8 cellular contexts compared by ENCODE assay signal in the genomic region with DNA sequence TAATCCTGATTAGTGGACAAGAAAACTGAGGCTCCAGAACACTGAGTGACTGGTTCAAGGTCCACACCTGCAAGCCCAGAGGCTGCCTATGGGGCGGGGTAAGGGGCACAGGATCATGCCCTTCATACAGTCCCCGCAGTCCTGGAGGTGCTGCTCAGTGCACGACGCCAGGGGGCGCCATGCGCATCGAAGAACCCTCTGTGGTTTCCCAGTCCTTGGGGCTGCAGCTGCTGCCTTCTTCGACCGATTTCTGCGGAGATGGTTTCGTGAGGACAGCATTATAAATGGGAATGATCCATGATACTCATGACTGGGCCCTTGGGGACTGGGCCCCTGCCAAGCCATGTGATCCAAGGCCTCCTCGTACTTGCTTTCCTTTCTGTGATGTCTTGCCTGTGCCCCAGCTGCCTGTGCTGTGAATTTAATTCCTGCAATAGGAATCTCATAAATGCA. TPM values are rescaled to one million over a fixed set of nuclear protein-coding genes. Genes with fewer than 3 reads are reported as not detected.
A peak's percentile ranks its signal among the peaks of the same experiment; 100 is the strongest.
DNase-seq lines count a peak whose midpoint lies in the region; ATAC-seq, FAIRE-seq and TF ChIP-seq lines count a peak whose summit lies in the region.

No MANE protein-coding gene starts in this region.

- no TSS peak for BruUV-seq in PC-9 (replicated peaks; lab: Mats Ljungman, UMichigan)

- H3K27ac ChIP-seq in PC-9 (no peak overlapping the region), pancreas (no peak overlapping the region), uterus (peak overlapping the region; percentile 6 to 7)

- H4K20me1 ChIP-seq in PC-9 (ENCODE audit: insufficient read depth) = no peaks in the 10 kb centered on the region

- no peaks in the 10 kb centered on the region for H3K79me2 ChIP-seq in PC-9 (ENCODE audit: low read depth)

- WGBS in pancreas, 2 donors = 2% methylated on average over 12 of the region's 12 CpGs

- CTCF ChIA-PET in PC-9 (lab: Charles Lee) = interaction anchor here (0.5 to 2.1 kb wide), 7 partner anchors 38 to 104 kb away, joined by 3 to 33 read pairs (median 4); no protein-coding TSS in a partner anchor

- no peaks in the 10 kb centered on the region for H3K36me3 ChIP-seq in PC-9 (ENCODE audit: low read depth)
- no peaks in the 10 kb centered on the region for H3K36me3 ChIP-seq in pancreas
- H3K36me3 ChIP-seq in uterus = no peaks in the 10 kb centered on the region

- H3K27ac Mint-ChIP-seq in activated naive CD4-positive, alpha-beta T cell treated with anti-CD3 and anti-CD28 coated beads, Interleukin-2, amount 50 U/mL, for 72 hours = no peak overlapping the region

- peak; percentile 81 for TF ChIP-seq CTCF in PC-9 (conservative IDR thresholded peaks at IDR 0.05)
- TF ChIP-seq CTCF in pancreas (IDR thresholded peaks at IDR 0.05) = peak; percentile 85 to 96 (median 91)
- TF ChIP-seq CTCF in uterus (IDR thresholded peaks at IDR 0.05) = peak; percentile 85 to 87 (median 86)

- no peaks in the 10 kb centered on the region for H3K9me3 ChIP-seq in PC-9 (ENCODE audit: insufficient read depth, low read depth)
- no peaks in the 10 kb centered on the region for H3K9me3 ChIP-seq in pancreas
- no peaks in the 10 kb centered on the region for H3K9me3 ChIP-seq in uterus

- peak; percentile 65 to 90 for ATAC-seq in activated naive CD4-positive, alpha-beta T cell treated with anti-CD3 and anti-CD28 coated beads, Interleukin-2, amount 50 U/mL, for 72 hours
- ATAC-seq in Right ventricle myocardium superior (ENCODE audit: poor library complexity) (peak; percentile 99), pancreas (peak; percentile 96 to 99 (median 99)), HG03354 (IDR thresholded peaks at IDR 0.05; ENCODE audit: poor library complexity, severe bottlenecking, unreplicated experiment) (no peak)

- H3K9me3 Mint-ChIP-seq in activated naive CD4-positive, alpha-beta T cell treated with anti-CD3 and anti-CD28 coated beads, Interleukin-2, amount 50 U/mL, for 72 hours = no peaks in the 10 kb centered on the region

- H3K4me1 ChIP-seq in PC-9 (replicated peaks; ENCODE audit: insufficient read depth) (0 out of 2 replicates have a peak, but pooled peaks cover 7% of the 10 kb centered on the region), pancreas (no peaks in the 10 kb centered on the region), uterus (no peaks in the 10 kb centered on the region)

- peak; percentile 74 for DNase-seq in DMS79 (lab: John Stamatoyannopoulos, UW)
- DNase-seq in Jurkat, Clone E6-1 (ENCODE audit: low read depth, low spot score) = peak; percentile 46
- peak; percentile 54 to 79 for DNase-seq in PC-9
- DNase-seq in activated naive CD4-positive, alpha-beta T cell treated with anti-CD3 and anti-CD28 coated beads, Interleukin-2, amount 50 U/mL, for 72 hours (ENCODE audit: low spot score in 2 of 2) = peak in 1 of 2 donors; percentile 79
- peak; percentile 93 for DNase-seq in Right ventricle myocardium superior
- DNase-seq in pancreas = peak; percentile 76 to 99 (median 89)
- peak; percentile 83 to 85 for DNase-seq in uterus

- no peaks in the 10 kb centered on the region for H3F3A ChIP-seq in PC-9 (ENCODE audit: insufficient read depth, low read depth)

- no peaks in the 10 kb centered on the region for H3K9me2 ChIP-seq in PC-9 (ENCODE audit: insufficient read depth)

- H3K27me3 ChIP-seq in PC-9 (ENCODE audit: insufficient read depth, low read depth) (no peaks in the 10 kb centered on the region), pancreas (no peaks in the 10 kb centered on the region), uterus (no peaks in the 10 kb centered on the region)

- no peak overlapping the region for H2AFZ ChIP-seq in PC-9

- TF ChIP-seq POLR2A in uterus (IDR thresholded peaks at IDR 0.05) = peak in 1 of 2 donors; percentile 9

- intact Hi-C loops in PC-9 (cut with micrococcal nuclease; ENCODE audit: unreplicated experiment) = loop anchor here (1.0 to 5.0 kb wide), 3 partner anchors 66 to 105 kb away; no protein-coding TSS in a partner anchor
- intact Hi-C loops in Right ventricle myocardium superior (cut with DNase I) = loop anchor here (2.0 kb wide), 1 partner anchor 102 kb away; no protein-coding TSS in a partner anchor
- intact Hi-C loops in pancreas (cut with DNase I) = loop anchor here (2.0 to 10.0 kb wide), 3 partner anchors 100 to 102 kb away; no protein-coding TSS in a partner anchor
- intact Hi-C loops in uterus (cut with DNase I; ENCODE audit: low total_unique reads) = loop anchor here (5.0 kb wide), 1 partner anchor 105 kb away; no protein-coding TSS in a partner anchor

- POLR2A ChIA-PET in PC-9 (lab: Charles Lee; ENCODE audit: unreplicated experiment) = interaction anchor here (0.6 kb wide), 2 partner anchors 39 to 59 kb away, joined by 3 to 4 read pairs; no protein-coding TSS in a partner anchor

- H3K4me3 ChIP-seq in Jurkat, Clone E6-1 (ENCODE audit: low read length) = no peak overlapping the region
- no peak overlapping the region for H3K4me3 ChIP-seq in PC-9
- H3K4me3 ChIP-seq in pancreas = no peak overlapping the region
- no peak overlapping the region for H3K4me3 ChIP-seq in uterus

- no peak for FAIRE-seq in pancreas (lab: Jason Lieb, UNC)

- H3K4me2 ChIP-seq in PC-9 = no peak overlapping the region

- H3K36me3 Mint-ChIP-seq in activated naive CD4-positive, alpha-beta T cell treated with anti-CD3 and anti-CD28 coated beads, Interleukin-2, amount 50 U/mL, for 72 hours = no peaks in the 10 kb centered on the region

RNA-seq across cellular contexts. Expression of a gene that starts 37.1 kb away (rescaled TPM):
- polyA plus RNA-seq in Jurkat, Clone E6-1 (2012; ENCODE audit: insufficient read depth, insufficient read length) = 1.7 TPM
- total RNA-seq in PC-9 (2021) (21.6 and 25.4 TPM in 2 replicates), Right ventricle myocardium superior (55.6 TPM), pancreas (10 to 100 TPM; 36.2 to 58.7 (median 48.2) TPM), uterus (10 to 100 TPM in 3 of 4 donors, 1 to 10 TPM in 1; 5.6 to 61.9 (median 19.1) TPM)
- total RNA-seq in activated naive CD4-positive, alpha-beta T cell treated with anti-CD3 and anti-CD28 coated beads, Interleukin-2, amount 50 U/mL, for 72 hours = not detected
- 100 to 1,000 TPM; 103 to 104 TPM for polyA plus RNA-seq in pancreas

Comparison
In these comparisons a context has a peak if more than half of its experiments do, and no peak if none do; other contexts are left out.
1. H3K27ac ChIP-seq: peak in uterus (2 of 2); none in PC-9 (single experiment) and pancreas (0 of 4).
2. RNA of a gene that starts 37.1 kb away (total RNA-seq): 55.6 TPM in Right ventricle myocardium superior (single experiment), 36.2 to 58.7 TPM in pancreas, 5.6 to 61.9 TPM in uterus and 21.6 to 25.4 TPM in PC-9; not detected in activated naive CD4-positive, alpha-beta T cell treated with anti-CD3 and anti-CD28 coated beads, Interleukin-2, amount 50 U/mL, for 72 hours; every median in the first group is over 4 times any median in the second.
3. Peak in every context shown above with its lines, with median percentiles within 50 percentile points of each other: CTCF ChIP-seq.